Comparison of ENCODE assay signal across 1 cellular context in the genomic region with DNA sequence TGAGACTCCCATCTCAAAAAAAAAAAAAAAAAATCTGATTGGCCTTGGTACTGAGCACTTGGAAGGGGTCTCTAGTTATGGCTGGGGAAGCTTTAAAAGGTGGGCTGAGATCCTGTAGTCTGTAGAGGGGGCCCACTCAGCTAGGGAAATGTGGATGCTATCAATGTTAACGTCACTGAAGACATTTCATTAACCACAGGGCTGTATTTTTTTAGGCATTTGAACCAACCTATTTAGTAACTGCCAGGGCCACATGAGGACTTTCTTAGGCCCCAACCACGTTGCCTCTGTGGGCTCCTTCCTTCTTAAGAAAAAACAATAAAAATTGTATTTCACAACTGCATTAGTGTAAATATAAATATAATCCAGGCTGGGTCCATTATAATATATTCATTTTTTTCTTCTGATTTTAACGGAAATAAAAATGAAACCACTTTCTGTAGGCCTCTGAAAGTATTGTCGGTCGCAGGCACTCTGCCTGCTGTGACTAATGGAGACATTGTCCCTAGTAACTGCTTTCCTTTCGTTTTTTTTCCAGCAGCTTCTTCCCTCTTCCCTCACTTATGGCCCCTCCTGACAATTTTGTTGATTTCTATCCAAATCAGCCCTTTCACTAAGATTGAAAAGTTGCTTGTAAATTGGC.
TF ChIP-seq lines count a peak whose summit lies in the region.

No MANE protein-coding gene starts in this region.

TF ChIP-seq in GM23338, 12 proteins besides CTCF, POLR2A, EP300 and RAD21 (continued from another document):
- TF ChIP-seq, protein P1, sequence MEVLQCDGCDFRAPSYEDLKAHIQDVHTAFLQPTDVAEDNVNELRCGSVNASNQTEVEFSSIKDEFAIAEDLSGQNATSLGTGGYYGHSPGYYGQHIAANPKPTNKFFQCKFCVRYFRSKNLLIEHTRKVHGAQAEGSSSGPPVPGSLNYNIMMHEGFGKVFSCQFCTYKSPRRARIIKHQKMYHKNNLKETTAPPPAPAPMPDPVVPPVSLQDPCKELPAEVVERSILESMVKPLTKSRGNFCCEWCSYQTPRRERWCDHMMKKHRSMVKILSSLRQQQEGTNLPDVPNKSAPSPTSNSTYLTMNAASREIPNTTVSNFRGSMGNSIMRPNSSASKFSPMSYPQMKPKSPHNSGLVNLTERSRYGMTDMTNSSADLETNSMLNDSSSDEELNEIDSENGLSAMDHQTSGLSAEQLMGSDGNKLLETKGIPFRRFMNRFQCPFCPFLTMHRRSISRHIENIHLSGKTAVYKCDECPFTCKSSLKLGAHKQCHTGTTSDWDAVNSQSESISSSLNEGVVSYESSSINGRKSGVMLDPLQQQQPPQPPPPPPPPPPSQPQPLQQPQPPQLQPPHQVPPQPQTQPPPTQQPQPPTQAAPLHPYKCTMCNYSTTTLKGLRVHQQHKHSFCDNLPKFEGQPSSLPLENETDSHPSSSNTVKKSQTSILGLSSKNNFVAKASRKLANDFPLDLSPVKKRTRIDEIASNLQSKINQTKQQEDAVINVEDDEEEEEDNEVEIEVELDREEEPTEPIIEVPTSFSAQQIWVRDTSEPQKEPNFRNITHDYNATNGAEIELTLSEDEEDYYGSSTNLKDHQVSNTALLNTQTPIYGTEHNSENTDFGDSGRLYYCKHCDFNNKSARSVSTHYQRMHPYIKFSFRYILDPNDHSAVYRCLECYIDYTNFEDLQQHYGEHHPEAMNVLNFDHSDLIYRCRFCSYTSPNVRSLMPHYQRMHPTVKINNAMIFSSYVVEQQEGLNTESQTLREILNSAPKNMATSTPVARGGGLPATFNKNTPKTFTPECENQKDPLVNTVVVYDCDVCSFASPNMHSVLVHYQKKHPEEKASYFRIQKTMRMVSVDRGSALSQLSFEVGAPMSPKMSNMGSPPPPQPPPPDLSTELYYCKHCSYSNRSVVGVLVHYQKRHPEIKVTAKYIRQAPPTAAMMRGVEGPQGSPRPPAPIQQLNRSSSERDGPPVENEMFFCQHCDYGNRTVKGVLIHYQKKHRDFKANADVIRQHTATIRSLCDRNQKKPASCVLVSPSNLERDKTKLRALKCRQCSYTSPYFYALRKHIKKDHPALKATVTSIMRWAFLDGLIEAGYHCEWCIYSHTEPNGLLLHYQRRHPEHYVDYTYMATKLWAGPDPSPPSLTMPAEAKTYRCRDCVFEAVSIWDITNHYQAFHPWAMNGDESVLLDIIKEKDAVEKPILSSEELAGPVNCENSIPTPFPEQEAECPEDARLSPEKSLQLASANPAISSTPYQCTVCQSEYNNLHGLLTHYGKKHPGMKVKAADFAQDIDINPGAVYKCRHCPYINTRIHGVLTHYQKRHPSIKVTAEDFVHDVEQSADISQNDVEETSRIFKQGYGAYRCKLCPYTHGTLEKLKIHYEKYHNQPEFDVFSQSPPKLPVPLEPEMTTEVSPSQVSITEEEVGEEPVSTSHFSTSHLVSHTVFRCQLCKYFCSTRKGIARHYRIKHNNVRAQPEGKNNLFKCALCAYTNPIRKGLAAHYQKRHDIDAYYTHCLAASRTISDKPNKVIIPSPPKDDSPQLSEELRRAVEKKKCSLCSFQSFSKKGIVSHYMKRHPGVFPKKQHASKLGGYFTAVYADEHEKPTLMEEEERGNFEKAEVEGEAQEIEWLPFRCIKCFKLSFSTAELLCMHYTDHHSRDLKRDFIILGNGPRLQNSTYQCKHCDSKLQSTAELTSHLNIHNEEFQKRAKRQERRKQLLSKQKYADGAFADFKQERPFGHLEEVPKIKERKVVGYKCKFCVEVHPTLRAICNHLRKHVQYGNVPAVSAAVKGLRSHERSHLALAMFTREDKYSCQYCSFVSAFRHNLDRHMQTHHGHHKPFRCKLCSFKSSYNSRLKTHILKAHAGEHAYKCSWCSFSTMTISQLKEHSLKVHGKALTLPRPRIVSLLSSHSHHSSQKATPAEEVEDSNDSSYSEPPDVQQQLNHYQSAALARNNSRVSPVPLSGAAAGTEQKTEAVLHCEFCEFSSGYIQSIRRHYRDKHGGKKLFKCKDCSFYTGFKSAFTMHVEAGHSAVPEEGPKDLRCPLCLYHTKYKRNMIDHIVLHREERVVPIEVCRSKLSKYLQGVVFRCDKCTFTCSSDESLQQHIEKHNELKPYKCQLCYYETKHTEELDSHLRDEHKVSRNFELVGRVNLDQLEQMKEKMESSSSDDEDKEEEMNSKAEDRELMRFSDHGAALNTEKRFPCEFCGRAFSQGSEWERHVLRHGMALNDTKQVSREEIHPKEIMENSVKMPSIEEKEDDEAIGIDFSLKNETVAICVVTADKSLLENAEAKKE (CRISPR knock-in tag; IDR thresholded peaks at IDR 0.05), result no peak
- no peak for TF ChIP-seq POLR2AphosphoS5 (IDR thresholded peaks at IDR 0.05; ENCODE audit: low read depth)
- no peak for TF ChIP-seq NANOG (IDR thresholded peaks at IDR 0.05; ENCODE audit: borderline replicate concordance)
- TF ChIP-seq ZNF331 (CRISPR knock-in tag; IDR thresholded peaks at IDR 0.05; ENCODE audit: low read depth), result no peak
- TF ChIP-seq, protein P2, sequence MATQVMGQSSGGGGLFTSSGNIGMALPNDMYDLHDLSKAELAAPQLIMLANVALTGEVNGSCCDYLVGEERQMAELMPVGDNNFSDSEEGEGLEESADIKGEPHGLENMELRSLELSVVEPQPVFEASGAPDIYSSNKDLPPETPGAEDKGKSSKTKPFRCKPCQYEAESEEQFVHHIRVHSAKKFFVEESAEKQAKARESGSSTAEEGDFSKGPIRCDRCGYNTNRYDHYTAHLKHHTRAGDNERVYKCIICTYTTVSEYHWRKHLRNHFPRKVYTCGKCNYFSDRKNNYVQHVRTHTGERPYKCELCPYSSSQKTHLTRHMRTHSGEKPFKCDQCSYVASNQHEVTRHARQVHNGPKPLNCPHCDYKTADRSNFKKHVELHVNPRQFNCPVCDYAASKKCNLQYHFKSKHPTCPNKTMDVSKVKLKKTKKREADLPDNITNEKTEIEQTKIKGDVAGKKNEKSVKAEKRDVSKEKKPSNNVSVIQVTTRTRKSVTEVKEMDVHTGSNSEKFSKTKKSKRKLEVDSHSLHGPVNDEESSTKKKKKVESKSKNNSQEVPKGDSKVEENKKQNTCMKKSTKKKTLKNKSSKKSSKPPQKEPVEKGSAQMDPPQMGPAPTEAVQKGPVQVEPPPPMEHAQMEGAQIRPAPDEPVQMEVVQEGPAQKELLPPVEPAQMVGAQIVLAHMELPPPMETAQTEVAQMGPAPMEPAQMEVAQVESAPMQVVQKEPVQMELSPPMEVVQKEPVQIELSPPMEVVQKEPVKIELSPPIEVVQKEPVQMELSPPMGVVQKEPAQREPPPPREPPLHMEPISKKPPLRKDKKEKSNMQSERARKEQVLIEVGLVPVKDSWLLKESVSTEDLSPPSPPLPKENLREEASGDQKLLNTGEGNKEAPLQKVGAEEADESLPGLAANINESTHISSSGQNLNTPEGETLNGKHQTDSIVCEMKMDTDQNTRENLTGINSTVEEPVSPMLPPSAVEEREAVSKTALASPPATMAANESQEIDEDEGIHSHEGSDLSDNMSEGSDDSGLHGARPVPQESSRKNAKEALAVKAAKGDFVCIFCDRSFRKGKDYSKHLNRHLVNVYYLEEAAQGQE (IDR thresholded peaks at IDR 0.05; ENCODE audit: unreplicated experiment), result no peak
